In the genomic region with DNA sequence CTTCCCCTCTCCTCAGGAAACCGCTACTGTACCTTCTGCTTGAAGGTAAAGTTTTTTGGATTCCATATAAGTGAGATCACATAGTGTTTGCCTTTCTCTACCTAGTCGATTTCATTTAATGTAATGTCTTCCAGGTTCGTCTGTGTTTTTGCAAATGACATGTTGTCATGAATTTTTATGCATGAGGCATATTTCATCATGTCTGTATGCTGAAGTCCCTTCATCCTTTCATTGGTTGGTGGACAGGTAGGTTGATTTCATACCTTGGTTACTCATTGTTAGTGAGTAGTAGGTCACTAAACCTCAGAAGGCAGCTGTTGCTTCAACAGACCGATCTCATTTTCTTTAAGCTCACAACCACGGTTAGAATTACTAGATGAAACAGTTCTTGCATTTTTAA, we compare ENCODE assay signal across 15 cellular contexts.
A peak's percentile ranks its signal among the peaks of the same experiment; 100 is the strongest.
DNase-seq lines count a peak whose midpoint lies in the region; ATAC-seq and TF ChIP-seq lines count a peak whose summit lies in the region.
"Had no signal": no experiment of that assay in that cellular context is flagged by ENCODE, and none has a peak within 500 bp of the region (broad histone marks: within the 10 kb centered on the region; RNA-seq: fewer than 3 reads in every experiment).

No MANE protein-coding gene starts in this region.

- no peaks in the 10 kb centered on the region for H3K79me1 ChIP-seq in trophoblast cell (ENCODE audit: low read length)

- H3K23ac ChIP-seq in trophoblast cell (ENCODE audit: low read length), result no peak overlapping the region

- intact Hi-C loops in PC-3 (cut with micrococcal nuclease), result no loop called here

- no peak overlapping the region for H3K4me2 ChIP-seq in PC-3 (ENCODE audit: low read length)
- H3K4me2 ChIP-seq in trophoblast cell (ENCODE audit: low read length), result no peak overlapping the region
- H3K4me2 ChIP-seq: GM23338 had no signal

- CTCF ChIA-PET in PC-3 (lab: Charles Lee), result no interaction called here

- H3K36me3 ChIP-seq in H7 (replicated peaks; ENCODE audit: control insufficient read depth, insufficient read depth, low read length) (no peaks in the 10 kb centered on the region), PC-3 (ENCODE audit: low read depth, low read length) (no peaks in the 10 kb centered on the region), trophoblast cell (ENCODE audit: control insufficient read depth in 1 of 2, insufficient read depth in 2 of 2, low read length in 2 of 2) (no peaks in the 10 kb centered on the region)
- H3K36me3 ChIP-seq: HAP-1 had no signal

- ATAC-seq in PC-3, result no peak
- ATAC-seq: GM12878, GM23338 had no signal

- H3K9ac ChIP-seq in PC-3 (ENCODE audit: low read length) (no peak overlapping the region), trophoblast cell (ENCODE audit: low read length) (no peak overlapping the region)

- no peak overlapping the region for H2AK5ac ChIP-seq in trophoblast cell (ENCODE audit: low read length)

- H2AFZ ChIP-seq in PC-3 (ENCODE audit: low read length) (no peak overlapping the region), trophoblast cell (ENCODE audit: insufficient read depth, low read length, poor library complexity) (no peak overlapping the region)
- H2AFZ ChIP-seq: GM23338 had no signal

- no peak overlapping the region for H2BK12ac ChIP-seq in trophoblast cell (ENCODE audit: low read length)

- H3K9me2 ChIP-seq in PC-3 (replicated peaks; ENCODE audit: low read length), result no peaks in the 10 kb centered on the region

- H2BK5ac ChIP-seq in trophoblast cell (ENCODE audit: low read depth, low read length, poor library complexity), result no peak overlapping the region

- no peak overlapping the region for H2BK120ac ChIP-seq in trophoblast cell (ENCODE audit: insufficient read depth, low read length, poor library complexity)

- no peak overlapping the region for H3K18ac ChIP-seq in trophoblast cell (ENCODE audit: low read length)

- no peak overlapping the region for H4K8ac ChIP-seq in trophoblast cell (ENCODE audit: low read depth, low read length)

- POLR2A ChIA-PET in PC-3 (lab: Charles Lee; ENCODE audit: unreplicated experiment), result no interaction called here

- no peak overlapping the region for H4K12ac ChIP-seq in trophoblast cell (ENCODE audit: low read depth, low read length)

- no peak for TF ChIP-seq CTCF in PC-3 (conservative IDR thresholded peaks at IDR 0.05; ENCODE audit: low read depth, low read length)
- TF ChIP-seq CTCF in epithelial cell of esophagus (IDR thresholded peaks at IDR 0.05; ENCODE audit: insufficient read depth, low read depth, low read length, missing control alignments), result no peak

- H3F3A ChIP-seq in PC-3 (ENCODE audit: low read length, unreplicated experiment), result no peaks in the 10 kb centered on the region

- BruUV-seq in PC-3 (replicated peaks; lab: Mats Ljungman, UMichigan), result no TSS peak

- H3K79me2 ChIP-seq in PC-3 (ENCODE audit: low read length), result no peaks in the 10 kb centered on the region
- no peaks in the 10 kb centered on the region for H3K79me2 ChIP-seq in trophoblast cell (ENCODE audit: control insufficient read depth, insufficient read depth, low read length, poor library complexity)

- H3K9me3 ChIP-seq in PC-3 (ENCODE audit: low read length) (no peaks in the 10 kb centered on the region), trophoblast cell (ENCODE audit: insufficient read depth, low read depth, low read length) (peaks cover 2% of the 10 kb centered on the region)
- H3K9me3 ChIP-seq: BE2C, HAP-1 had no signal

- no peak overlapping the region for H3K4me3 ChIP-seq in H7 (ENCODE audit: insufficient read depth, low read depth, low read length)
- no peak overlapping the region for H3K4me3 ChIP-seq in PC-3 (ENCODE audit: low read length)
- H3K4me3 ChIP-seq in epithelial cell of esophagus (ENCODE audit: low read length), result no peak overlapping the region
- no peak overlapping the region for H3K4me3 ChIP-seq in trophoblast cell (ENCODE audit: low read depth, low read length)
- H3K4me3 ChIP-seq: GM12878, GM23338, HAP-1 had no signal

- H3K14ac ChIP-seq in trophoblast cell (ENCODE audit: low read length), result no peak overlapping the region

- WGBS in trophoblast cell (ENCODE audit: extremely low coverage, insufficient coverage, insufficient read length), result no CpG with 5 or more reads among the region's 5 CpGs

- H3K27me3 ChIP-seq in H7 (ENCODE audit: control insufficient read depth, insufficient read depth, low read length), result peaks cover 4% of the 10 kb centered on the region; the same call in 1 of the 2 replicates
- H3K27me3 ChIP-seq in PC-3 (ENCODE audit: low read length), result no peaks in the 10 kb centered on the region
- no peaks in the 10 kb centered on the region for H3K27me3 ChIP-seq in trophoblast cell (ENCODE audit: insufficient read depth, low read length)
- H3K27me3 ChIP-seq: BE2C had no signal

- no peak overlapping the region for H3K27ac ChIP-seq in PC-3 (ENCODE audit: low read length)
- H3K27ac ChIP-seq in trophoblast cell (ENCODE audit: low read depth, low read length), result no peak overlapping the region
- H3K27ac ChIP-seq: C4-2B had no signal

- no peak overlapping the region for H4K91ac ChIP-seq in trophoblast cell (ENCODE audit: low read depth, low read length)

- no peak overlapping the region for H3K4ac ChIP-seq in trophoblast cell (ENCODE audit: low read depth, low read length)

- H4K20me1 ChIP-seq in PC-3 (ENCODE audit: low read length), result no peaks in the 10 kb centered on the region

- peak; percentile 28 for DNase-seq in H7
- peak; percentile 20 for DNase-seq in PC-3
- peak; percentile 78 for DNase-seq in epithelial cell of esophagus (ENCODE audit: low read depth)
- peak; percentile 4 to 58 for DNase-seq in trophoblast cell
- DNase-seq in retina, result no peak
- DNase-seq in NCI-H526 treated with DMSO at 0.1 percent for 48 hours (lab: John Stamatoyannopoulos, UW), result no peak
- DNase-seq in HPDE6-E6E7 (ENCODE audit: extremely low spot score), result no peak
- DNase-seq: BE2C; CD4-positive, alpha-beta memory T cell; DMS79; HFFc6 had no signal

- H3K4me1 ChIP-seq in PC-3 (ENCODE audit: insufficient read depth, low read length), result peaks cover 25% of the 10 kb centered on the region
- H3K4me1 ChIP-seq in trophoblast cell (ENCODE audit: control insufficient read depth in 1 of 2, insufficient read depth in 2 of 2, low read length in 2 of 2), result no peaks in the 10 kb centered on the region
- H3K4me1 ChIP-seq: BE2C had no signal

Comparison
In these comparisons a context has a peak if more than half of its experiments do, and no peak if none do; other contexts are left out.
1. DNase-seq: peak in H7 (single experiment), PC-3 (single experiment), epithelial cell of esophagus (single experiment) and trophoblast cell (2 of 2); none in retina (single experiment), NCI-H526 treated with DMSO at 0.1 percent for 48 hours (single experiment) and HPDE6-E6E7 (single experiment).